In the genomic region with DNA sequence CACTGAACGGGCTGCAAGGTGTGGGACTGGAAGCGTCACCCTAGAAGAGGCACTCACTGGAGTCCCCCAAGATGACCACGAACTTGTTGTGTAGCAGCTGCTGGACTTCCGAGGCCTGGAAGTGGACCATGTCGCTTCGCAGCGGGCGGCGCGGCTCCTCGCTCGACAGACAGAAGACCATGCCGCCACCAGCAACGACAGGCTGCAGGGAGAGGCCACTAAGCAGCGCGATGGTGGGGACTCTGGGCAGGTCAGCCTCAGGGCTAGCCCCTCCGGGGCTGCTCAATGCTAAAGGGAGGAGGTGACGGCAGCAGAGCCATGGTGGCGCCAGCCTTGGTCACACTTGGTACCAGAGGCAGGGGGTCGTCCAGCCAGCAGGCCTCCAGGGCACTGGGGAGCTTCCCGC, we compare ENCODE assay signal across 9 cellular contexts. TPM values are rescaled to one million over a fixed set of nuclear protein-coding genes. Genes with fewer than 3 reads are reported as not detected.
DNase-seq lines count a peak whose midpoint lies in the region; ATAC-seq, FAIRE-seq and TF ChIP-seq lines count a peak whose summit lies in the region.
"Had no signal": no experiment of that assay in that cellular context is flagged by ENCODE, and none has a peak within 500 bp of the region (broad histone marks: within the 10 kb centered on the region; RNA-seq: fewer than 3 reads in every experiment).

No MANE protein-coding gene starts in this region.

- H3K27me3 Mint-ChIP-seq in T-helper 17 cell, result no peaks in the 10 kb centered on the region

- H3K4me3 ChIP-seq in right cardiac atrium (ENCODE audit: low read length) (peak overlapping the region; percentile 89), skeletal muscle tissue (ENCODE audit: low read length in 3 of 3) (peak overlapping the region; percentile 90 to 95 (median 95))

- FAIRE-seq in GM12892 (lab: Jason Lieb, UNC), result peak; percentile 74
- FAIRE-seq: islet of Langerhans had no signal

- no peaks in the 10 kb centered on the region for H3K27me3 ChIP-seq in right cardiac atrium (ENCODE audit: control insufficient read depth, insufficient read depth)
- no peaks in the 10 kb centered on the region for H3K27me3 ChIP-seq in skeletal muscle tissue (ENCODE audit: control insufficient read depth in 3 of 3, insufficient read depth in 3 of 3, low read length in 3 of 3)

- H3K4me1 Mint-ChIP-seq in T-helper 17 cell, result peaks cover 30% of the 10 kb centered on the region

- peaks cover 8% of the 10 kb centered on the region for H3K36me3 Mint-ChIP-seq in T-helper 17 cell (ENCODE audit: low read depth)

- no peak for TF ChIP-seq POLR2A in GM12892 (IDR thresholded peaks at IDR 0.05; ENCODE audit: low read depth, low read length)

- H3K36me3 ChIP-seq in skeletal muscle tissue (ENCODE audit: control insufficient read depth in 3 of 3, insufficient read depth in 3 of 3, low read length in 3 of 3), result peaks cover 13 to 19% (median 15%) of the 10 kb centered on the region in 3 donors

- intact Hi-C loops in right cardiac atrium (cut with DNase I), result no loop called here

- H3K4me3 Mint-ChIP-seq in T-helper 17 cell, result peak overlapping the region; percentile 86

- H3K9me3 ChIP-seq in T-helper 17 cell (ENCODE audit: control insufficient read depth, low read length, poor library complexity, severe bottlenecking), result no peaks in the 10 kb centered on the region
- no peaks in the 10 kb centered on the region for H3K9me3 ChIP-seq in right cardiac atrium (ENCODE audit: control insufficient read depth, low read length)
- H3K9me3 ChIP-seq in skeletal muscle tissue (ENCODE audit: control insufficient read depth in 3 of 3, low read length in 3 of 3), result no peaks in the 10 kb centered on the region

- H3K27ac Mint-ChIP-seq in T-helper 17 cell, result peak overlapping the region; percentile 86

- peak overlapping the region; percentile 85 to 90 (median 89) for H3K9ac ChIP-seq in skeletal muscle tissue (ENCODE audit: low read depth in 1 of 3, low read length in 3 of 3)

- no peak overlapping the region for H3K27ac ChIP-seq in right cardiac atrium (ENCODE audit: low read length)
- H3K27ac ChIP-seq in skeletal muscle tissue (ENCODE audit: low read depth, low read length), result peak overlapping the region; percentile 87

- DNase-seq in GM12892 (ENCODE audit: insufficient read length), result no peak
- no peak for DNase-seq in T-helper 17 cell
- no peak for DNase-seq in right cardiac atrium
- no peak for DNase-seq in NCI-H1048 (lab: John Stamatoyannopoulos, UW)
- DNase-seq in medulla oblongata (ENCODE audit: extremely low spot score), result no peak
- no peak for DNase-seq in KG1 (lab: John Stamatoyannopoulos, UW)

- ATAC-seq in T-helper 17 cell (no peak), right cardiac atrium (no peak), HG03457 (IDR thresholded peaks at IDR 0.05; ENCODE audit: unreplicated experiment) (no peak)

- 82% methylated on average over 21 of the region's 21 CpGs for WGBS in right cardiac atrium

- no peaks in the 10 kb centered on the region for H3K4me1 ChIP-seq in right cardiac atrium (ENCODE audit: control insufficient read depth, insufficient read depth, low read length)
- H3K4me1 ChIP-seq in skeletal muscle tissue (ENCODE audit: control insufficient read depth in 3 of 3, insufficient read depth in 3 of 3, low read length in 3 of 3), result peaks cover 13 to 21% (median 18%) of the 10 kb centered on the region in 3 donors

RNA-seq across cellular contexts. Expression of gene PCED1A, which starts 0.7 kb away (rescaled TPM):
- 23.3 TPM for polyA plus RNA-seq in GM12892 (2012; ENCODE audit: missing spikeins)
- 10 to 100 TPM; 45.8 to 47.0 TPM for total RNA-seq in T-helper 17 cell
- 10 to 100 TPM; 13.7 to 17.9 (median 17.2) TPM for total RNA-seq in right cardiac atrium
- polyA plus RNA-seq in right cardiac atrium, result 13.9 TPM
- 9.4 TPM for total RNA-seq in skeletal muscle tissue

RNA-seq across cellular contexts. Expression of gene VPS16, which starts 0.8 kb away (rescaled TPM):
- polyA plus RNA-seq in GM12892 (2012; ENCODE audit: missing spikeins), result 21.5 TPM
- total RNA-seq in T-helper 17 cell (10 to 100 TPM; 41.9 to 42.9 TPM), right cardiac atrium (10 to 100 TPM; 19.1 to 24.2 (median 20.9) TPM), skeletal muscle tissue (28.2 TPM)
- 16.8 TPM for polyA plus RNA-seq in right cardiac atrium

RNA-seq across cellular contexts. Expression of gene TMEM239, which starts 23.6 kb away (rescaled TPM):
- polyA plus RNA-seq in GM12892 (2012; ENCODE audit: missing spikeins), result not detected
- total RNA-seq in T-helper 17 cell (not detected), right cardiac atrium (not detected), skeletal muscle tissue (not detected)
- not detected for polyA plus RNA-seq in right cardiac atrium

RNA-seq across cellular contexts. Expression of gene C20orf141, which starts 24.9 kb away (rescaled TPM):
- not detected for polyA plus RNA-seq in GM12892 (2012; ENCODE audit: missing spikeins)
- total RNA-seq in T-helper 17 cell, result not detected
- not detected for total RNA-seq in right cardiac atrium
- polyA plus RNA-seq in right cardiac atrium, result not detected
- not detected for total RNA-seq in skeletal muscle tissue

RNA-seq across cellular contexts. Expression of gene PTPRA, which starts 33.5 kb away (rescaled TPM):
- 37.4 TPM for polyA plus RNA-seq in GM12892 (2012; ENCODE audit: missing spikeins)
- total RNA-seq in T-helper 17 cell, result 10 to 100 TPM; 72.1 to 76.5 TPM
- 10 to 100 TPM; 32.6 to 37.5 (median 35.7) TPM for total RNA-seq in right cardiac atrium
- polyA plus RNA-seq in right cardiac atrium, result 11.8 TPM
- total RNA-seq in skeletal muscle tissue, result 93.4 TPM
